Comparison of ENCODE assay signal across 20 cellular contexts in the genomic region with DNA sequence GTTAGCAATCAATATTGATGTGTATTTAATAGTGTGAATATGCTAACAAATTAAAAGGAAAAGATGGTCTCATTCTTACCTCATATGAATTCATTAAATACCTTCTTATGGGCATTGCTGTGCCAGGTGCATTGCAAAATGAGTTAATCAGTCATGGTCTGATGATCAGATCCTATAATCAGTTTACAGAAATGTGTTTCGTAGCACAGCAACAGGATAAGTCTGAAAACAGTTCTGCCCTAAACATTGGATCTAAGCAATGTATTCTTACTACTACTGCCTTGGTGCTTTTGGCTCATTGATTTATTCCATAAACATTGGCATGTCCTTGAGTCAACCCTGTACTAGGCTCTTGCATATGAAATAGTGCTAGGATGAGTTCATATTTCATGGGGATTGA.
"Had no signal": no experiment of that assay in that cellular context is flagged by ENCODE, and none has a peak within 500 bp of the region (broad histone marks: within the 10 kb centered on the region; RNA-seq: fewer than 3 reads in every experiment).

No MANE protein-coding gene starts in this region.

- H3K27me3 ChIP-seq: adrenal gland, breast epithelium, heart right ventricle, neural progenitor cell, right lobe of liver, suprapubic skin, transverse colon, vagina had no signal

- H3K4me1 ChIP-seq: adrenal gland, breast epithelium, prostate gland, right lobe of liver, suprapubic skin, transverse colon, vagina had no signal

- H3K36me3 ChIP-seq: adrenal gland, breast epithelium, heart right ventricle, neural progenitor cell, prostate gland, right lobe of liver, suprapubic skin, transverse colon, vagina had no signal

- ATAC-seq: activated naive CD4-positive, alpha-beta T cell treated with anti-CD3 and anti-CD28 coated beads, Interleukin-2, amount 50 U/mL, for 72 hours; activated T-cell treated with anti-CD3 and anti-CD28 coated beads, Interleukin-2, amount 50 U/mL, for 72 hours; heart right ventricle; naive thymus-derived CD4-positive, alpha-beta T cell; right lobe of liver; stimulated activated naive CD8-positive, alpha-beta T cell treated with anti-CD3 and anti-CD28 coated beads, Interleukin-15, amount 100 ng/mL, for 72 hours had no signal

- H3K27ac ChIP-seq: adrenal gland, breast epithelium, heart right ventricle, neural progenitor cell, prostate gland, right lobe of liver, suprapubic skin, transverse colon, vagina had no signal

- H3K36me3 Mint-ChIP-seq: immature natural killer cell; naive thymus-derived CD4-positive, alpha-beta T cell; neural progenitor cell had no signal

- H3K4me2 ChIP-seq: neural progenitor cell, smooth muscle cell had no signal

- H3K4me1 Mint-ChIP-seq: immature natural killer cell; naive thymus-derived CD4-positive, alpha-beta T cell; stimulated activated naive CD8-positive, alpha-beta T cell treated with anti-CD3 and anti-CD28 coated beads, Interleukin-15, amount 100 ng/mL, for 72 hours had no signal

- H3K27ac Mint-ChIP-seq: activated naive CD4-positive, alpha-beta T cell treated with anti-CD3 and anti-CD28 coated beads, Interleukin-2, amount 50 U/mL, for 72 hours; activated T-cell treated with anti-CD3 and anti-CD28 coated beads, Interleukin-2, amount 50 U/mL, for 72 hours; immature natural killer cell; naive thymus-derived CD4-positive, alpha-beta T cell; neural progenitor cell; stimulated activated naive CD8-positive, alpha-beta T cell treated with anti-CD3 and anti-CD28 coated beads, Interleukin-15, amount 100 ng/mL, for 72 hours had no signal

- H3K27me3 Mint-ChIP-seq: naive thymus-derived CD4-positive, alpha-beta T cell; stimulated activated naive CD8-positive, alpha-beta T cell treated with anti-CD3 and anti-CD28 coated beads, Interleukin-15, amount 100 ng/mL, for 72 hours had no signal

- FAIRE-seq: astrocyte had no signal

- H3K9me3 ChIP-seq: adrenal gland, breast epithelium, prostate gland, right lobe of liver, transverse colon, vagina had no signal

- H3K4me3 Mint-ChIP-seq: activated T-cell treated with anti-CD3 and anti-CD28 coated beads, Interleukin-2, amount 50 U/mL, for 72 hours; immature natural killer cell; naive thymus-derived CD4-positive, alpha-beta T cell; neural progenitor cell; stimulated activated naive CD8-positive, alpha-beta T cell treated with anti-CD3 and anti-CD28 coated beads, Interleukin-15, amount 100 ng/mL, for 72 hours had no signal

- DNase-seq: activated gamma-delta T cell treated with Interleukin-2 at 50 U/mL for 16 hours; activated T-cell treated with anti-CD3 and anti-CD28 coated beads, Interleukin-2, amount 50 U/mL, for 72 hours; adrenal gland; cerebellar nuclear complex; effector CD4-positive, alpha-beta T cell; heart right ventricle; immature natural killer cell; naive thymus-derived CD4-positive, alpha-beta T cell; right lobe of liver; stimulated activated CD4-positive, alpha-beta T cell treated with anti-CD3 and anti-CD28 coated beads, Interleukin-4, amount 100 ng/mL, for 1 hour; stimulated activated naive CD8-positive, alpha-beta T cell treated with anti-CD3 and anti-CD28 coated beads, Interleukin-15, amount 100 ng/mL, for 72 hours; transverse colon had no signal

- H3K4me3 ChIP-seq: adrenal gland, breast epithelium, heart right ventricle, neural progenitor cell, prostate gland, right lobe of liver, smooth muscle cell, suprapubic skin, transverse colon, vagina had no signal
